Comparison of ENCODE assay signal across 8 cellular contexts in the genomic region with DNA sequence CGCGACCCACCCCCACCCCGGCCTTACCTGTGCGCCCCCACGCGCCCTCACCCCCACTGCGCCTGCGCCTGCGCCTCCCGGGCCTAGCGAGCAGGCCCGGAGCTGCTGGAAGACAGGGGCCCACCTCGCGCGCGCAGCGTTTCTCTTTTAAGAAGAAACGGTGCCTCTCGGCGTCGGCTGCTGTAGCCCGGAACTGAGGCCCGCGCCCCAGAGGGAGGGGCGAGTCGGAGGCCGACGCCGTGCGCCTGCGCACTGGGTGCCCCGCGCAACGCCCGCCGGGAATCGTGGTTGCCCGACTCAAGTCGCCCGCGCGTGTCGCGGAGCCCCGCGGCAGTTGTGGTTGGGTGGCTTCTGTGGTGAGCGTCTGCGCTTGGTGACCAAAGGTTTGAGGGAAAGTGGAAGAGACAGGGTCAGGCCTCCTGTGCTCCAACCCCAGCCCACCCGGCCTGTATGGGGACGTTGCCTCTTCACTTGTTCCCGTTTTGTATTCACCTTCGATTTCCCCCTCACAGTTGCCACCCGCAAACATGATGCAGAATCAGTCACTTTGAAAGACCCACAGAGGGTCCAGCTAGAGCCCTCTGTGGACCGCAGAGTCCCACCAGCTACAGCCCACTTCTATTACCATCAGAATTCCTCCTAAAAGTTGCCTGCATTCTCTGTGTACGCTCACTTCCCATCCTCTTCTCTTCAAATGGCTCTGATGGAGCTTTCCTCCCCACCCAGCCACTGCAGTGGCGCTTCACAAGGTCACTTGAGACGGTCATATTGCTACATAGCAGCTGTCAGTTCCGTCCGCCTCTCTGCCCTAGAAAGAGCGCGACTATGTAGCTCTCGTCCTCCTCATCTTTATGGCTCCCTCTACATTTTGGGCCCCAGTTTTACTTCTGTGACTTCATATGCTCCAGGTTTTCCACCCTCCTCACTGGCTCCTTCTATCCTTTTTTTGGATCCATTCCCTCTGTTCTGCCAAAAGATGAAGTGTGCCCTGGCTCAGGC. TPM values are rescaled to one million over a fixed set of nuclear protein-coding genes. Genes with fewer than 3 reads are reported as not detected.
DNase-seq lines count a peak whose midpoint lies in the region; ATAC-seq and TF ChIP-seq lines count a peak whose summit lies in the region.

A gene with protein sequence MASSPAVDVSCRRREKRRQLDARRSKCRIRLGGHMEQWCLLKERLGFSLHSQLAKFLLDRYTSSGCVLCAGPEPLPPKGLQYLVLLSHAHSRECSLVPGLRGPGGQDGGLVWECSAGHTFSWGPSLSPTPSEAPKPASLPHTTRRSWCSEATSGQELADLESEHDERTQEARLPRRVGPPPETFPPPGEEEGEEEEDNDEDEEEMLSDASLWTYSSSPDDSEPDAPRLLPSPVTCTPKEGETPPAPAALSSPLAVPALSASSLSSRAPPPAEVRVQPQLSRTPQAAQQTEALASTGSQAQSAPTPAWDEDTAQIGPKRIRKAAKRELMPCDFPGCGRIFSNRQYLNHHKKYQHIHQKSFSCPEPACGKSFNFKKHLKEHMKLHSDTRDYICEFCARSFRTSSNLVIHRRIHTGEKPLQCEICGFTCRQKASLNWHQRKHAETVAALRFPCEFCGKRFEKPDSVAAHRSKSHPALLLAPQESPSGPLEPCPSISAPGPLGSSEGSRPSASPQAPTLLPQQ (minus strand): TSS at position 195 of the 999 bp plus-strand sequence. CDS start 776 bp downstream, outside the sequence.

- peak in 3 of 4 donors; percentile 57 to 85 (median 84) for TF ChIP-seq POLR2A in esophagus squamous epithelium (IDR thresholded peaks at IDR 0.05)

- H3F3A ChIP-seq in DOHH2 (ENCODE audit: control insufficient read depth, insufficient read depth), result no peaks in the 10 kb centered on the region; the same call in 1 of the 2 replicates
- H3F3A ChIP-seq in GM23338 (replicated peaks; ENCODE audit: low read depth), result 0 out of 2 replicates have a peak, but pooled peaks cover 8% of the 10 kb centered on the region

- H3K4me2 ChIP-seq in DOHH2 (ENCODE audit: low read length), result peak within 1 kb of the TSS; percentile 85
- H3K4me2 ChIP-seq in GM23338, result peak within 1 kb of the TSS; percentile 98

- H3K27ac ChIP-seq in DOHH2 (ENCODE audit: low read depth, low read length), result peak within 1 kb of the TSS; percentile 61
- H3K27ac ChIP-seq in GM23338 (ENCODE audit: low read depth), result peak within 1 kb of the TSS; percentile 88
- H3K27ac ChIP-seq in esophagus squamous epithelium, result peak within 1 kb of the TSS; percentile 91 to 97 (median 94)

- H3K27me3 Mint-ChIP-seq in GM23338 (ENCODE audit: insufficient read depth, low read depth, poor library complexity) (peaks cover 23% of the 10 kb centered on the region), naive B cell (no peaks in the 10 kb centered on the region)
- H3K27me3 Mint-ChIP-seq in stimulated activated memory B cell treated with anti-CD40 and anti-IgM and Interleukin-4, amounts not matched to agents 10 μg/mL and 1 μg/mL and 100 μg/mL, for 72 hours, result no peaks in the 10 kb centered on the region

- intact Hi-C loops in esophagus squamous epithelium (cut with DNase I), result no loop called here

- H3K4me3 ChIP-seq in DOHH2 (ENCODE audit: low read length) (peak within 1 kb of the TSS; percentile 87), GM23338 (peak within 1 kb of the TSS; percentile 89), esophagus squamous epithelium (peak within 1 kb of the TSS; percentile 45 to 74 (median 66))

- WGBS in esophagus squamous epithelium, 2 donors, result 14 to 33% methylated on average over 14 to 27 of the region's 62 CpGs

- peak within 1 kb of the TSS; percentile 97 for H3K27ac Mint-ChIP-seq in GM23338
- peak within 1 kb of the TSS; percentile 90 to 99 (median 96) for H3K27ac Mint-ChIP-seq in naive B cell
- H3K27ac Mint-ChIP-seq in stimulated activated memory B cell treated with anti-CD40 and anti-IgM and Interleukin-4, amounts not matched to agents 10 μg/mL and 1 μg/mL and 100 μg/mL, for 72 hours, result peak within 1 kb of the TSS; percentile 90

- ATAC-seq in GM23338 (peak; percentile 74), naive B cell (ENCODE audit: low read depth in 2 of 2) (peak; percentile 87)
- peak; percentile 94 for ATAC-seq in stimulated activated memory B cell treated with anti-CD40 and anti-IgM and Interleukin-4, amounts not matched to agents 10 μg/mL and 1 μg/mL and 100 μg/mL, for 72 hours

- H2AFZ ChIP-seq in GM23338, result peak within 1 kb of the TSS; percentile 98

- H3K4me1 ChIP-seq in DOHH2 (ENCODE audit: control insufficient read depth, low read length) (peaks cover 52% of the 10 kb centered on the region), GM23338 (ENCODE audit: insufficient read depth) (peaks cover 27% of the 10 kb centered on the region), esophagus squamous epithelium (peaks cover 19 to 52% (median 22%) of the 10 kb centered on the region in 3 donors)

- peak; percentile 98 for DNase-seq in GM23338 (ENCODE audit: low spot score)
- DNase-seq in Kasumi-1 (lab: John Stamatoyannopoulos, UW), result peak; percentile 95 to 96
- DNase-seq in RKO (ENCODE audit: low spot score), result peak; percentile 98
- DNase-seq in activated T-helper 1 cell treated with Interleukin-2 at 50 U/mL for 16 hours (ENCODE audit: low read depth), result peak; percentile 96
- peak; percentile 92 for DNase-seq in esophagus squamous epithelium (lab: John Stamatoyannopoulos, UW)
- peak; percentile 98 for DNase-seq in naive B cell

- peak; percentile 3 for TF ChIP-seq CTCF in DOHH2 (IDR thresholded peaks at IDR 0.05; ENCODE audit: low read depth, low read length, poor library complexity, severe bottlenecking)
- no peak for TF ChIP-seq CTCF in GM23338 (conservative IDR thresholded peaks at IDR 0.05; ENCODE audit: low read depth in 2 of 2)
- peak in 1 of 6 experiments; percentile 47 for TF ChIP-seq CTCF in esophagus squamous epithelium (IDR thresholded peaks at IDR 0.05)

- H3K9me2 ChIP-seq in DOHH2 (replicated peaks; ENCODE audit: control insufficient read depth, low read length) (no peaks in the 10 kb centered on the region), GM23338 (ENCODE audit: insufficient read depth) (no peaks in the 10 kb centered on the region)

- H3K27me3 ChIP-seq in DOHH2 (ENCODE audit: control insufficient read depth, low read length), result no peaks in the 10 kb centered on the region
- H3K27me3 ChIP-seq in GM23338 (ENCODE audit: insufficient read depth), result peaks cover 35% of the 10 kb centered on the region
- H3K27me3 ChIP-seq in esophagus squamous epithelium, result no peaks in the 10 kb centered on the region

- H3K79me2 ChIP-seq in DOHH2 (ENCODE audit: control insufficient read depth, low read length) (peaks cover 19% of the 10 kb centered on the region), GM23338 (replicated peaks; ENCODE audit: insufficient read depth) (no peaks in the 10 kb centered on the region; the same call in 1 of the 2 replicates)

- peaks cover 23% of the 10 kb centered on the region for H3K36me3 ChIP-seq in DOHH2 (ENCODE audit: control insufficient read depth, low read length)
- peaks cover 15% of the 10 kb centered on the region for H3K36me3 ChIP-seq in GM23338 (ENCODE audit: insufficient read depth)
- H3K36me3 ChIP-seq in esophagus squamous epithelium, result peaks cover 0 to 22% (median 0%) of the 10 kb centered on the region in 3 donors

- H3K4me3 Mint-ChIP-seq in GM23338, result peak within 1 kb of the TSS; percentile 89
- H3K4me3 Mint-ChIP-seq in naive B cell, result peak within 1 kb of the TSS; percentile 82 to 98 (median 94)
- peak within 1 kb of the TSS; percentile 94 for H3K4me3 Mint-ChIP-seq in stimulated activated memory B cell treated with anti-CD40 and anti-IgM and Interleukin-4, amounts not matched to agents 10 μg/mL and 1 μg/mL and 100 μg/mL, for 72 hours

- no peaks in the 10 kb centered on the region for H3K9me3 ChIP-seq in DOHH2 (ENCODE audit: control insufficient read depth, insufficient read depth, low read length)
- H3K9me3 ChIP-seq in esophagus squamous epithelium, result no peaks in the 10 kb centered on the region

- H3K9me3 Mint-ChIP-seq in GM23338 (no peaks in the 10 kb centered on the region; the same call in 1 of the 3 replicates), naive B cell (no peaks in the 10 kb centered on the region)
- H3K9me3 Mint-ChIP-seq in stimulated activated memory B cell treated with anti-CD40 and anti-IgM and Interleukin-4, amounts not matched to agents 10 μg/mL and 1 μg/mL and 100 μg/mL, for 72 hours, result no peaks in the 10 kb centered on the region

- H4K20me1 ChIP-seq in DOHH2 (ENCODE audit: control insufficient read depth, insufficient read depth, low read depth, low read length) (no peaks in the 10 kb centered on the region), GM23338 (replicated peaks; ENCODE audit: insufficient read depth) (no peaks in the 10 kb centered on the region)

- H3K36me3 Mint-ChIP-seq in GM23338 (ENCODE audit: low read depth) (peaks cover 7% of the 10 kb centered on the region; the same call in 2 of the 3 replicates), naive B cell (no peaks in the 10 kb centered on the region)
- peaks cover 7% of the 10 kb centered on the region for H3K36me3 Mint-ChIP-seq in stimulated activated memory B cell treated with anti-CD40 and anti-IgM and Interleukin-4, amounts not matched to agents 10 μg/mL and 1 μg/mL and 100 μg/mL, for 72 hours

- H3K4me1 Mint-ChIP-seq in GM23338 (peaks cover 26% of the 10 kb centered on the region), naive B cell (peaks cover 51 to 58% (median 54%) of the 10 kb centered on the region in 3 donors)
- peaks cover 53% of the 10 kb centered on the region for H3K4me1 Mint-ChIP-seq in stimulated activated memory B cell treated with anti-CD40 and anti-IgM and Interleukin-4, amounts not matched to agents 10 μg/mL and 1 μg/mL and 100 μg/mL, for 72 hours

TF ChIP-seq in GM23338, 12 proteins besides CTCF, POLR2A, EP300 and RAD21 (continues in another document):
- TF ChIP-seq, protein P1, sequence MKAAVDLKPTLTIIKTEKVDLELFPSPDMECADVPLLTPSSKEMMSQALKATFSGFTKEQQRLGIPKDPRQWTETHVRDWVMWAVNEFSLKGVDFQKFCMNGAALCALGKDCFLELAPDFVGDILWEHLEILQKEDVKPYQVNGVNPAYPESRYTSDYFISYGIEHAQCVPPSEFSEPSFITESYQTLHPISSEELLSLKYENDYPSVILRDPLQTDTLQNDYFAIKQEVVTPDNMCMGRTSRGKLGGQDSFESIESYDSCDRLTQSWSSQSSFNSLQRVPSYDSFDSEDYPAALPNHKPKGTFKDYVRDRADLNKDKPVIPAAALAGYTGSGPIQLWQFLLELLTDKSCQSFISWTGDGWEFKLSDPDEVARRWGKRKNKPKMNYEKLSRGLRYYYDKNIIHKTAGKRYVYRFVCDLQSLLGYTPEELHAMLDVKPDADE (IDR thresholded peaks at IDR 0.05), result no peak

RNA-seq across cellular contexts. Expression of the gene that starts here (rescaled TPM):
- 34.4 and 57.1 TPM in 2 replicates for total RNA-seq in GM23338 (2014; rRNA removed; shearing (Covaris generic))
- polyA plus RNA-seq in GM23338 (2016; fragmentation: Nextera tagmentation; extraction: Ambion mirVana) (38.3 and 41.2 TPM in 2 replicates), naive B cell (ENCODE audit: low read depth in 6 of 6) (10 to 100 TPM in 1 of 6 donors, 1 to 10 TPM in 5; 3.1 to 16.1 (median 8.4) TPM)
- 10 to 100 TPM; 35.7 to 67.9 (median 40.7) TPM for total RNA-seq in esophagus squamous epithelium

Comparison
In these comparisons a context has a peak if more than half of its experiments do, and no peak if none do; other contexts are left out.
1. Peak in every context shown above with its lines: DNase-seq, ATAC-seq, H3K4me3 ChIP-seq and H3K27ac ChIP-seq.